1 cellular context compared by ENCODE assay signal in the genomic region with DNA sequence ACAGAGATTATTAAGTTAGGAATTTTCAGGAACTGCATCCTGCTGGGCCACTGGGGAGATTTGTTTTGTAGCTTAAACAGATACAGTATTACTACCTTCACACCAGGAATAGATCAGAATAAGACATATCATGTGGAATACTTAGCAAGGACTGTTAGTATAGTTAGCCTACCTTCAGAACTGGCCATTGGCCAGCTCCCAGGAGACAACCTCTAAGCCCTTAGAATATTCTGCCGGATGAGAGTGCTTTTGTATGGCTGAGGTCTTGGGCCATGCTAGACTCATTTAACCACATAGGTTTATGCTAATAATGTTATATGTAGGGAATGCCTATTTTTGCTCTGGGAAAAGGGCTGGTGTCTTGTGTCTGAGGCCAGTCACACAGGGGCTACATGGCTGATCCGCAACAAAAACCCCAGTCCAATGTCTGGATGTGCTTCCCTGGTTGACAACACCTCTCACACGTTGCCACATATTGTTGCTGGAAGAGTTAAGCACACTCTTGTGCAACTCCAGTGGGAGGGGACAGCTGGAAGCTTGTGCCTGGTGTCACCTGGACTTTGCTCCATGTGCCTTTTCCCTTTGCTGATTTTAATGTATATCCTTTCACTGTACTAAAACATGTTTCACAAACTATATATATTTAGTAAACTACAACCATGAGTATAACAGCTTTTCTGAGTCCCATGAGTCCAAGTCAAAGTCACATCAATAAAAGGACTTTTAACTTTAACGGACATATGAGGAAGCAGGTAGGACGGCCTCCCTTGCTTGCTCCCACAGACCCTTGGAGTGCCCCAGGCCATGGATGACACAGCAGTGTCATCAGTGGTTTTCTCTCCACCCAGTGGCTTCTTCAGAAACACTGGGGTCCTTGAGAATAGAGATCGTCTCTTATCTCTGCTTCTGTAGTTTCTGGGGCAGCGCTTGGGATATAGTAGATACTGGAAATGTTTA.
TF ChIP-seq lines count a peak whose summit lies in the region.

No MANE protein-coding gene starts in this region.

TF ChIP-seq in HepG2, 621 proteins besides CTCF, POLR2A, EP300 and RAD21 (continued from another document and continues in another):
- TF ChIP-seq, protein P1, sequence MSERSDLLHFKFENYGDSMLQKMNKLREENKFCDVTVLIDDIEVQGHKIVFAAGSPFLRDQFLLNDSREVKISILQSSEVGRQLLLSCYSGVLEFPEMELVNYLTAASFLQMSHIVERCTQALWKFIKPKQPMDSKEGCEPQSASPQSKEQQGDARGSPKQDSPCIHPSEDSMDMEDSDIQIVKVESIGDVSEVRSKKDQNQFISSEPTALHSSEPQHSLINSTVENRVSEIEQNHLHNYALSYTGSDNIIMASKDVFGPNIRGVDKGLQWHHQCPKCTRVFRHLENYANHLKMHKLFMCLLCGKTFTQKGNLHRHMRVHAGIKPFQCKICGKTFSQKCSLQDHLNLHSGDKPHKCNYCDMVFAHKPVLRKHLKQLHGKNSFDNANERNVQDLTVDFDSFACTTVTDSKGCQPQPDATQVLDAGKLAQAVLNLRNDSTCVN (CRISPR knock-in tag; IDR thresholded peaks at IDR 0.05; ENCODE audit: borderline replicate concordance): peak; percentile 82
- TF ChIP-seq EHMT2 (IDR thresholded peaks at IDR 0.05; ENCODE audit: borderline replicate concordance, low read depth, low read length): peak; percentile 90; the same call in 1 of the 2 replicates
- no peak for TF ChIP-seq ZNF280B (CRISPR knock-in tag; IDR thresholded peaks at IDR 0.05; ENCODE audit: borderline replicate concordance)
- TF ChIP-seq BRCA1 (CRISPR knock-in tag; IDR thresholded peaks at IDR 0.05): peak; percentile 51; the same call in 1 of the 2 replicates
- no peak for TF ChIP-seq ZNF180 (CRISPR knock-in tag; IDR thresholded peaks at IDR 0.05; ENCODE audit: borderline replicate concordance, low read depth)
- no peak for TF ChIP-seq RFX3 (CRISPR knock-in tag; IDR thresholded peaks at IDR 0.05)
- no peak for TF ChIP-seq EEA1 (CRISPR knock-in tag; IDR thresholded peaks at IDR 0.05; ENCODE audit: borderline replicate concordance)
- TF ChIP-seq RFX5 (IDR thresholded peaks at IDR 0.05; ENCODE audit: low read depth, low read length): peak; percentile 77
- peak; percentile 81; the same call in 1 of the 2 replicates for TF ChIP-seq ZNF609 (CRISPR knock-in tag; IDR thresholded peaks at IDR 0.05; ENCODE audit: borderline replicate concordance)
- TF ChIP-seq RNF2 (conservative IDR thresholded peaks at IDR 0.05; ENCODE audit: low read depth): no peak
- TF ChIP-seq, protein P2, sequence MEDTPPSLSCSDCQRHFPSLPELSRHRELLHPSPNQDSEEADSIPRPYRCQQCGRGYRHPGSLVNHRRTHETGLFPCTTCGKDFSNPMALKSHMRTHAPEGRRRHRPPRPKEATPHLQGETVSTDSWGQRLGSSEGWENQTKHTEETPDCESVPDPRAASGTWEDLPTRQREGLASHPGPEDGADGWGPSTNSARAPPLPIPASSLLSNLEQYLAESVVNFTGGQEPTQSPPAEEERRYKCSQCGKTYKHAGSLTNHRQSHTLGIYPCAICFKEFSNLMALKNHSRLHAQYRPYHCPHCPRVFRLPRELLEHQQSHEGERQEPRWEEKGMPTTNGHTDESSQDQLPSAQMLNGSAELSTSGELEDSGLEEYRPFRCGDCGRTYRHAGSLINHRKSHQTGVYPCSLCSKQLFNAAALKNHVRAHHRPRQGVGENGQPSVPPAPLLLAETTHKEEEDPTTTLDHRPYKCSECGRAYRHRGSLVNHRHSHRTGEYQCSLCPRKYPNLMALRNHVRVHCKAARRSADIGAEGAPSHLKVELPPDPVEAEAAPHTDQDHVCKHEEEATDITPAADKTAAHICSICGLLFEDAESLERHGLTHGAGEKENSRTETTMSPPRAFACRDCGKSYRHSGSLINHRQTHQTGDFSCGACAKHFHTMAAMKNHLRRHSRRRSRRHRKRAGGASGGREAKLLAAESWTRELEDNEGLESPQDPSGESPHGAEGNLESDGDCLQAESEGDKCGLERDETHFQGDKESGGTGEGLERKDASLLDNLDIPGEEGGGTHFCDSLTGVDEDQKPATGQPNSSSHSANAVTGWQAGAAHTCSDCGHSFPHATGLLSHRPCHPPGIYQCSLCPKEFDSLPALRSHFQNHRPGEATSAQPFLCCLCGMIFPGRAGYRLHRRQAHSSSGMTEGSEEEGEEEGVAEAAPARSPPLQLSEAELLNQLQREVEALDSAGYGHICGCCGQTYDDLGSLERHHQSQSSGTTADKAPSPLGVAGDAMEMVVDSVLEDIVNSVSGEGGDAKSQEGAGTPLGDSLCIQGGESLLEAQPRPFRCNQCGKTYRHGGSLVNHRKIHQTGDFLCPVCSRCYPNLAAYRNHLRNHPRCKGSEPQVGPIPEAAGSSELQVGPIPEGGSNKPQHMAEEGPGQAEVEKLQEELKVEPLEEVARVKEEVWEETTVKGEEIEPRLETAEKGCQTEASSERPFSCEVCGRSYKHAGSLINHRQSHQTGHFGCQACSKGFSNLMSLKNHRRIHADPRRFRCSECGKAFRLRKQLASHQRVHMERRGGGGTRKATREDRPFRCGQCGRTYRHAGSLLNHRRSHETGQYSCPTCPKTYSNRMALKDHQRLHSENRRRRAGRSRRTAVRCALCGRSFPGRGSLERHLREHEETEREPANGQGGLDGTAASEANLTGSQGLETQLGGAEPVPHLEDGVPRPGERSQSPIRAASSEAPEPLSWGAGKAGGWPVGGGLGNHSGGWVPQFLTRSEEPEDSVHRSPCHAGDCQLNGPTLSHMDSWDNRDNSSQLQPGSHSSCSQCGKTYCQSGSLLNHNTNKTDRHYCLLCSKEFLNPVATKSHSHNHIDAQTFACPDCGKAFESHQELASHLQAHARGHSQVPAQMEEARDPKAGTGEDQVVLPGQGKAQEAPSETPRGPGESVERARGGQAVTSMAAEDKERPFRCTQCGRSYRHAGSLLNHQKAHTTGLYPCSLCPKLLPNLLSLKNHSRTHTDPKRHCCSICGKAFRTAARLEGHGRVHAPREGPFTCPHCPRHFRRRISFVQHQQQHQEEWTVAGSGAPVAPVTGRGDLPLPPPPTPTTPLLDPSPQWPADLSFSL (CRISPR knock-in tag; IDR thresholded peaks at IDR 0.05): peak; percentile 93
- peak; percentile 72; the same call in 1 of the 2 replicates for TF ChIP-seq NR2F6 (IDR thresholded peaks at IDR 0.05)
- TF ChIP-seq NR2F6 (CRISPR knock-in tag; IDR thresholded peaks at IDR 0.05): peak; percentile 81
- TF ChIP-seq POLR2G (IDR thresholded peaks at IDR 0.05; ENCODE audit: low read depth, low read length): peak; percentile 87
- TF ChIP-seq, protein P3, sequence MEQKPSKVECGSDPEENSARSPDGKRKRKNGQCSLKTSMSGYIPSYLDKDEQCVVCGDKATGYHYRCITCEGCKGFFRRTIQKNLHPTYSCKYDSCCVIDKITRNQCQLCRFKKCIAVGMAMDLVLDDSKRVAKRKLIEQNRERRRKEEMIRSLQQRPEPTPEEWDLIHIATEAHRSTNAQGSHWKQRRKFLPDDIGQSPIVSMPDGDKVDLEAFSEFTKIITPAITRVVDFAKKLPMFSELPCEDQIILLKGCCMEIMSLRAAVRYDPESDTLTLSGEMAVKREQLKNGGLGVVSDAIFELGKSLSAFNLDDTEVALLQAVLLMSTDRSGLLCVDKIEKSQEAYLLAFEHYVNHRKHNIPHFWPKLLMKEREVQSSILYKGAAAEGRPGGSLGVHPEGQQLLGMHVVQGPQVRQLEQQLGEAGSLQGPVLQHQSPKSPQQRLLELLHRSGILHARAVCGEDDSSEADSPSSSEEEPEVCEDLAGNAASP (CRISPR knock-in tag; IDR thresholded peaks at IDR 0.05; ENCODE audit: borderline replicate concordance): peak; percentile 29; the same call in 1 of the 2 replicates
- TF ChIP-seq, protein P4, sequence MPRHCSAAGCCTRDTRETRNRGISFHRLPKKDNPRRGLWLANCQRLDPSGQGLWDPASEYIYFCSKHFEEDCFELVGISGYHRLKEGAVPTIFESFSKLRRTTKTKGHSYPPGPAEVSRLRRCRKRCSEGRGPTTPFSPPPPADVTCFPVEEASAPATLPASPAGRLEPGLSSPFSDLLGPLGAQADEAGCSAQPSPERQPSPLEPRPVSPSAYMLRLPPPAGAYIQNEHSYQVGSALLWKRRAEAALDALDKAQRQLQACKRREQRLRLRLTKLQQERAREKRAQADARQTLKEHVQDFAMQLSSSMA (CRISPR knock-in tag; IDR thresholded peaks at IDR 0.05): no peak
- no peak for TF ChIP-seq ZBTB46 (CRISPR knock-in tag; IDR thresholded peaks at IDR 0.05; ENCODE audit: borderline replicate concordance)
- no peak for TF ChIP-seq ZNF572 (CRISPR knock-in tag; IDR thresholded peaks at IDR 0.05)
- TF ChIP-seq IKZF1 (IDR thresholded peaks at IDR 0.05): no peak
- TF ChIP-seq GFI1 (CRISPR knock-in tag; IDR thresholded peaks at IDR 0.05; ENCODE audit: borderline replicate concordance): peak; percentile 33; the same call in 1 of the 2 replicates
- peak; percentile 75; the same call in 1 of the 2 replicates for TF ChIP-seq AHDC1 (CRISPR knock-in tag; IDR thresholded peaks at IDR 0.05; ENCODE audit: borderline replicate concordance)
